1 cellular context compared by ENCODE assay signal in the genomic region with DNA sequence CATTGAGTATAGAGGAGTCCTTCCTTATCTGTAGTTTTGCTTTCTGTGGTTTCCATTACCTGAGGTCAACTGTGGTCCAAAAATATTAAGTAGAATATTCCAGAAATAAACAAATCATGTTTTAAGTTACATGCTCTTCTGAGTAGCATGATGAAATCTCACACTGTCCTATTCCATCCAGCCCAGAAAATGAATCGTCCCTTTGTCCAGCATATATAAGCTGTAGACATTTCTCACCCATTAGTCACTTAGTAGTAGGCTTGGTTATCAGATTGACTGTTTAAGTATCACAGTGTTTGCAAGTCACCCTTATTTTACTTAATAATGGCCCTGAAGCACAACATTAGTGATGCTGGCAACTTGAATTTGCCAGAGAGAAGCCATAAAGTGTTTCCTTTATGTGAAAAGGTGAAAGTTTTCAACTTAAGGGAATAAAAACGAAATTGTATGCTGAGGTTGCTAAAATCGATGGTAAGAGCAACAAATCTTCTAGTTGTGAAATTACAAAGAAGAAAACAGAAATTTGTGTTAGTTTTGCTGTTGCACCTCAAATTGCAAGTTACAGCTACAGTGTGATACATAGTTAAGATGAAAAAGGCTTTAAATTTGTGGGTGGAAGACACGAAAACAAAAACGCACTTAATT.
TF ChIP-seq lines count a peak whose summit lies in the region.

No MANE protein-coding gene starts in this region.

TF ChIP-seq in GM23338, 12 proteins besides CTCF, POLR2A, EP300 and RAD21 (continued from another document):
- TF ChIP-seq EZH2phosphoT487 (IDR thresholded peaks at IDR 0.05; ENCODE audit: unreplicated experiment) (no peak), CREB1 (CRISPR knock-in tag; IDR thresholded peaks at IDR 0.05; ENCODE audit: low read depth) (no peak)
- TF ChIP-seq, protein P1, sequence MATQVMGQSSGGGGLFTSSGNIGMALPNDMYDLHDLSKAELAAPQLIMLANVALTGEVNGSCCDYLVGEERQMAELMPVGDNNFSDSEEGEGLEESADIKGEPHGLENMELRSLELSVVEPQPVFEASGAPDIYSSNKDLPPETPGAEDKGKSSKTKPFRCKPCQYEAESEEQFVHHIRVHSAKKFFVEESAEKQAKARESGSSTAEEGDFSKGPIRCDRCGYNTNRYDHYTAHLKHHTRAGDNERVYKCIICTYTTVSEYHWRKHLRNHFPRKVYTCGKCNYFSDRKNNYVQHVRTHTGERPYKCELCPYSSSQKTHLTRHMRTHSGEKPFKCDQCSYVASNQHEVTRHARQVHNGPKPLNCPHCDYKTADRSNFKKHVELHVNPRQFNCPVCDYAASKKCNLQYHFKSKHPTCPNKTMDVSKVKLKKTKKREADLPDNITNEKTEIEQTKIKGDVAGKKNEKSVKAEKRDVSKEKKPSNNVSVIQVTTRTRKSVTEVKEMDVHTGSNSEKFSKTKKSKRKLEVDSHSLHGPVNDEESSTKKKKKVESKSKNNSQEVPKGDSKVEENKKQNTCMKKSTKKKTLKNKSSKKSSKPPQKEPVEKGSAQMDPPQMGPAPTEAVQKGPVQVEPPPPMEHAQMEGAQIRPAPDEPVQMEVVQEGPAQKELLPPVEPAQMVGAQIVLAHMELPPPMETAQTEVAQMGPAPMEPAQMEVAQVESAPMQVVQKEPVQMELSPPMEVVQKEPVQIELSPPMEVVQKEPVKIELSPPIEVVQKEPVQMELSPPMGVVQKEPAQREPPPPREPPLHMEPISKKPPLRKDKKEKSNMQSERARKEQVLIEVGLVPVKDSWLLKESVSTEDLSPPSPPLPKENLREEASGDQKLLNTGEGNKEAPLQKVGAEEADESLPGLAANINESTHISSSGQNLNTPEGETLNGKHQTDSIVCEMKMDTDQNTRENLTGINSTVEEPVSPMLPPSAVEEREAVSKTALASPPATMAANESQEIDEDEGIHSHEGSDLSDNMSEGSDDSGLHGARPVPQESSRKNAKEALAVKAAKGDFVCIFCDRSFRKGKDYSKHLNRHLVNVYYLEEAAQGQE (IDR thresholded peaks at IDR 0.05; ENCODE audit: unreplicated experiment): no peak
TF ChIP-seq in GM23338: peak in this region for 0.
